Comparison of ENCODE assay signal across 23 cellular contexts in the genomic region with DNA sequence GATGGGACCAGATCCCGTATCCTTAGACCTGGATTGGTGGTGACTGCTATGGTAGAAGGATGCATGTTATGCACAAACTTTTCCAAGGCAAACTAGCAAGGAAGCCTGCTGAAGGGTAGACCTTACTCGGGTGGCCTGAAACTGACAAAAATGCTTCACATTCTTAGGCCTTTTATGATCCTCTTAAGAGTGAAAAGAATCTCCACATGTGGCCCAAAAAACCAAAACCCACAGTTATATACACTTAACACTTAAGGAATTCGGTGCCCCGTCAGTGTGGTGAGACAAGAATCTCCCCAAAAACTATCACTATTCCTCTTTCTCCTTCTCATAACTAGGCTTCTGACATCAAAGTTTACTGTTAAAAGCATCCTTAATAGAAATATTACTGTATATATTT.
DNase-seq lines count a peak whose midpoint lies in the region; FAIRE-seq and TF ChIP-seq lines count a peak whose summit lies in the region.
"Had no signal": no experiment of that assay in that cellular context is flagged by ENCODE, and none has a peak within 500 bp of the region (broad histone marks: within the 10 kb centered on the region; RNA-seq: fewer than 3 reads in every experiment).

No MANE protein-coding gene starts in this region.

- no peak overlapping the region for H2BK12ac ChIP-seq in trophoblast cell (ENCODE audit: low read length)

- H3K4ac ChIP-seq in trophoblast cell (ENCODE audit: low read depth, low read length), result no peak overlapping the region

- H3K14ac ChIP-seq in trophoblast cell (ENCODE audit: low read length), result no peak overlapping the region

- no peaks in the 10 kb centered on the region for H3K27me3 ChIP-seq in SJSA1 (replicated peaks)
- no peaks in the 10 kb centered on the region for H3K27me3 ChIP-seq in dorsolateral prefrontal cortex
- H3K27me3 ChIP-seq in trophoblast cell (ENCODE audit: insufficient read depth, low read length), result no peaks in the 10 kb centered on the region
- H3K27me3 ChIP-seq: SJCRH30 had no signal

- no peaks in the 10 kb centered on the region for H3K79me2 ChIP-seq in trophoblast cell (ENCODE audit: control insufficient read depth, insufficient read depth, low read length, poor library complexity)

- no peaks in the 10 kb centered on the region for H3K79me1 ChIP-seq in trophoblast cell (ENCODE audit: low read length)

- H2BK5ac ChIP-seq in trophoblast cell (ENCODE audit: low read depth, low read length, poor library complexity), result no peak overlapping the region

- H2BK120ac ChIP-seq in trophoblast cell (ENCODE audit: insufficient read depth, low read length, poor library complexity), result no peak overlapping the region

- intact Hi-C loops in dorsolateral prefrontal cortex (cut with DNase I), result loop anchor here in 1 of 2 donors (5.0 kb wide), 1 partner anchor 121 kb away; no protein-coding TSS in a partner anchor

- no peaks in the 10 kb centered on the region for H3K36me3 ChIP-seq in SJSA1
- no peaks in the 10 kb centered on the region for H3K36me3 ChIP-seq in trophoblast cell (ENCODE audit: control insufficient read depth in 1 of 2, insufficient read depth in 2 of 2, low read length in 2 of 2)
- H3K36me3 ChIP-seq: HAP-1, SJCRH30 had no signal

- no peak overlapping the region for H2AFZ ChIP-seq in trophoblast cell (ENCODE audit: insufficient read depth, low read length, poor library complexity)
- H2AFZ ChIP-seq: PC-9 had no signal

- CTCF ChIA-PET in AG04449 (lab: Yijun Ruan, JAX), result no interaction called here

- H4K8ac ChIP-seq in trophoblast cell (ENCODE audit: low read depth, low read length), result no peak overlapping the region

- no CpG with 5 or more reads among the region's 4 CpGs for WGBS in trophoblast cell (ENCODE audit: extremely low coverage, insufficient coverage, insufficient read length)

- POLR2A ChIA-PET in AG04449 (lab: Yijun Ruan, JAX), result no interaction called here

- FAIRE-seq in D721Med (lab: Jason Lieb, UNC) (no peak), GM19239 (lab: Jason Lieb, UNC) (no peak)
- FAIRE-seq: A204.1, GM18507 had no signal

- peaks cover 19% of the 10 kb centered on the region for H3K4me1 ChIP-seq in SJSA1 (replicated peaks)
- no peaks in the 10 kb centered on the region for H3K4me1 ChIP-seq in trophoblast cell (ENCODE audit: control insufficient read depth in 1 of 2, insufficient read depth in 2 of 2, low read length in 2 of 2)
- H3K4me1 ChIP-seq: HAP-1 had no signal

- peak overlapping the region; percentile 10 for H3K23ac ChIP-seq in trophoblast cell (ENCODE audit: low read length)

- no peak overlapping the region for H2AK5ac ChIP-seq in trophoblast cell (ENCODE audit: low read length)

- H3K4me3 ChIP-seq in AG04449 (ENCODE audit: low read depth, low read length) (no peak overlapping the region), SJSA1 (no peak overlapping the region), dorsolateral prefrontal cortex (no peak overlapping the region), trophoblast cell (ENCODE audit: low read depth, low read length) (no peak overlapping the region)
- H3K4me3 ChIP-seq: HAP-1, PC-9, SJCRH30 had no signal

- H4K91ac ChIP-seq in trophoblast cell (ENCODE audit: low read depth, low read length), result no peak overlapping the region

- H3K27ac ChIP-seq in SJSA1 (peak overlapping the region; percentile 60), dorsolateral prefrontal cortex (peak overlapping the region in 34 of 59 donors; percentile 0 to 87 (median 59)), trophoblast cell (ENCODE audit: low read depth, low read length) (no peak overlapping the region)
- H3K27ac ChIP-seq: C4-2B, HL-60, KMS-11, PC-9, SJCRH30 had no signal

- H3K18ac ChIP-seq in trophoblast cell (ENCODE audit: low read length), result no peak overlapping the region

- H3K4me2 ChIP-seq in trophoblast cell (ENCODE audit: low read length), result no peak overlapping the region
- H3K4me2 ChIP-seq: KMS-11, PC-9 had no signal

- H3K9me3 ChIP-seq in SJSA1 (replicated peaks) (no peaks in the 10 kb centered on the region), trophoblast cell (ENCODE audit: insufficient read depth, low read depth, low read length) (no peaks in the 10 kb centered on the region)
- H3K9me3 ChIP-seq: HAP-1, SJCRH30 had no signal

- no peak overlapping the region for H4K12ac ChIP-seq in trophoblast cell (ENCODE audit: low read depth, low read length)

- DNase-seq in AG04449 (ENCODE audit: low read depth, low spot score) (peak; percentile 2), SJSA1 (ENCODE audit: low read depth in 1 of 2, low spot score in 2 of 2) (peak; percentile 54 to 64), dorsolateral prefrontal cortex (no peak), trophoblast cell (no peak), D721Med (ENCODE audit: insufficient read length, low spot score) (no peak), nucleus accumbens (lab: John Stamatoyannopoulos, UW) (no peak), GM19239 (ENCODE audit: insufficient read length, low spot score) (no peak), NCI-H446 treated with DMSO at 0.1 percent for 48 hours (lab: John Stamatoyannopoulos, UW) (no peak)
- DNase-seq: CD8-positive, alpha-beta T cell; DND-41; GOT3; MM.1S; NCI-H2029; NCI-H446; NCI-H526 treated with DMSO at 0.1 percent for 48 hours; PC-9 had no signal

- no peak overlapping the region for H3K9ac ChIP-seq in trophoblast cell (ENCODE audit: low read length)
- H3K9ac ChIP-seq: KMS-11 had no signal

- no peak for TF ChIP-seq CTCF in AG04449 (IDR thresholded peaks at IDR 0.05; ENCODE audit: insufficient read depth, low read length, missing control alignments)
- TF ChIP-seq CTCF in dorsolateral prefrontal cortex (IDR thresholded peaks at IDR 0.05 in 54 of 56, conservative IDR thresholded peaks at IDR 0.05 in 2 of 56; ENCODE audit: low read depth in 1 of 56, partially characterized antibody in 56 of 56), result no peak
- TF ChIP-seq CTCF in D721Med (IDR thresholded peaks at IDR 0.05; ENCODE audit: insufficient read depth, missing control alignments), result no peak

Comparison
In these comparisons a context has a peak if more than half of its experiments do, and no peak if none do; other contexts are left out.
1. DNase-seq: peak in AG04449 (single experiment) and SJSA1 (2 of 2); none in dorsolateral prefrontal cortex (0 of 10), trophoblast cell (0 of 2), D721Med (single experiment), nucleus accumbens (0 of 56), GM19239 (single experiment) and NCI-H446 treated with DMSO at 0.1 percent for 48 hours (single experiment).